Comparison of ENCODE assay signal across 9 cellular contexts in genomic region chr1:32703479-32704291, GRCh38. TPM values are rescaled to one million over a fixed set of nuclear protein-coding genes. Genes with fewer than 3 reads are reported as not detected.
DNase-seq lines count a peak whose midpoint lies in the region; ATAC-seq, FAIRE-seq and TF ChIP-seq lines count a peak whose summit lies in the region.
"Had no signal": no experiment of that assay in that cellular context is flagged by ENCODE, and none has a peak within 500 bp of the region (broad histone marks: within the 10 kb centered on the region; RNA-seq: fewer than 3 reads in every experiment).

No MANE protein-coding gene starts in this region.

- H3K36me3 ChIP-seq in SK-N-MC (ENCODE audit: insufficient read depth, low read length) (no peaks in the 10 kb centered on the region), pancreas (no peaks in the 10 kb centered on the region)
- H3K36me3 ChIP-seq: right lobe of liver had no signal

- WGBS in pancreas, 2 donors: 64 to 66% methylated on average over 18 of the region's 18 CpGs

- peak overlapping the region; percentile 57 for H3K27ac ChIP-seq in SK-N-MC
- H3K27ac ChIP-seq in pancreas: no peak overlapping the region
- H3K27ac ChIP-seq: right lobe of liver had no signal

- no peaks in the 10 kb centered on the region for H3K9me3 ChIP-seq in SK-N-MC (ENCODE audit: low read depth, low read length)
- no peaks in the 10 kb centered on the region for H3K9me3 ChIP-seq in pancreas
- H3K9me3 ChIP-seq: right lobe of liver had no signal

- peak; percentile 14 to 35 (median 28) for ATAC-seq in pancreas
- ATAC-seq in HG03521 (IDR thresholded peaks at IDR 0.05; ENCODE audit: unreplicated experiment): no peak
- no peak for ATAC-seq in HG03460 (IDR thresholded peaks at IDR 0.05; ENCODE audit: unreplicated experiment)

- peak overlapping the region; percentile 55 for H3K9ac ChIP-seq in SK-N-MC (ENCODE audit: insufficient read length)

- TF ChIP-seq CTCF in pancreas (IDR thresholded peaks at IDR 0.05): no peak

- DNase-seq in EH (ENCODE audit: low read depth) (peak; percentile 99), SK-N-MC (ENCODE audit: low read depth, low spot score) (no peak), fibroblast of the conjunctiva (ENCODE audit: low read depth) (peak; percentile 83), pancreas (peak in 1 of 6 donors; percentile 50), SHP77 treated with DMSO at 0.1 percent for 48 hours (lab: John Stamatoyannopoulos, UW) (no peak), mesenteric fat pad (ENCODE audit: low spot score) (no peak)

- H3K4me1 ChIP-seq in pancreas: peaks cover 0 to 3% (median 0%) of the 10 kb centered on the region in 3 donors

- peak overlapping the region; percentile 4; the same call in 1 of the 2 replicates for H3K4me3 ChIP-seq in SK-N-MC
- peak overlapping the region in 1 of 4 donors; percentile 55 for H3K4me3 ChIP-seq in pancreas

- no peaks in the 10 kb centered on the region for H3K27me3 ChIP-seq in pancreas
- H3K27me3 ChIP-seq: right lobe of liver had no signal

- intact Hi-C loops in pancreas (cut with DNase I): no loop called here

- FAIRE-seq in pancreas (lab: Jason Lieb, UNC): no peak

RNA-seq across cellular contexts. Expression of gene SYNC, which starts 1.1 kb away (rescaled TPM):
- total RNA-seq in pancreas: 1 to 10 TPM in 3 of 6 donors, under 1 TPM in 3; 0.28 to 1.3 (median 0.80) TPM
- under 1 TPM; 0.52 to 0.91 TPM for polyA plus RNA-seq in pancreas
- 27.1 TPM for total RNA-seq in mesenteric fat pad

RNA-seq across cellular contexts. Expression of gene RBBP4, which starts 52.7 kb away (rescaled TPM):
- total RNA-seq in pancreas (100 to 1,000 TPM in 1 of 6 donors, 10 to 100 TPM in 5; 59.3 to 115 (median 77.6) TPM), mesenteric fat pad (95.2 TPM)
- 10 to 100 TPM; 19.7 to 44.5 TPM for polyA plus RNA-seq in pancreas

RNA-seq across cellular contexts. Expression of gene ZBTB8OS, which starts 53.3 kb away (rescaled TPM):
- total RNA-seq in pancreas (10 to 100 TPM; 11.6 to 20.9 (median 16.3) TPM), mesenteric fat pad (32.8 TPM)
- polyA plus RNA-seq in pancreas: 10 to 100 TPM; 30.0 to 37.0 TPM

Comparison
In these comparisons a context has a peak if more than half of its experiments do, and no peak if none do; other contexts are left out.
1. DNase-seq: peak in EH (single experiment) and fibroblast of the conjunctiva (single experiment); none in SK-N-MC (single experiment), SHP77 treated with DMSO at 0.1 percent for 48 hours (single experiment) and mesenteric fat pad (single experiment).
2. ATAC-seq: peak in pancreas (4 of 4); none in HG03521 (single experiment) and HG03460 (single experiment).
3. RNA of gene SYNC, which starts 1.1 kb away (total RNA-seq): 27.1 TPM in mesenteric fat pad (single experiment); 0.28 to 1.3 TPM in pancreas; every median in the first group is over 10 times any median in the second.